13 cellular contexts compared by ENCODE assay signal in the genomic region with DNA sequence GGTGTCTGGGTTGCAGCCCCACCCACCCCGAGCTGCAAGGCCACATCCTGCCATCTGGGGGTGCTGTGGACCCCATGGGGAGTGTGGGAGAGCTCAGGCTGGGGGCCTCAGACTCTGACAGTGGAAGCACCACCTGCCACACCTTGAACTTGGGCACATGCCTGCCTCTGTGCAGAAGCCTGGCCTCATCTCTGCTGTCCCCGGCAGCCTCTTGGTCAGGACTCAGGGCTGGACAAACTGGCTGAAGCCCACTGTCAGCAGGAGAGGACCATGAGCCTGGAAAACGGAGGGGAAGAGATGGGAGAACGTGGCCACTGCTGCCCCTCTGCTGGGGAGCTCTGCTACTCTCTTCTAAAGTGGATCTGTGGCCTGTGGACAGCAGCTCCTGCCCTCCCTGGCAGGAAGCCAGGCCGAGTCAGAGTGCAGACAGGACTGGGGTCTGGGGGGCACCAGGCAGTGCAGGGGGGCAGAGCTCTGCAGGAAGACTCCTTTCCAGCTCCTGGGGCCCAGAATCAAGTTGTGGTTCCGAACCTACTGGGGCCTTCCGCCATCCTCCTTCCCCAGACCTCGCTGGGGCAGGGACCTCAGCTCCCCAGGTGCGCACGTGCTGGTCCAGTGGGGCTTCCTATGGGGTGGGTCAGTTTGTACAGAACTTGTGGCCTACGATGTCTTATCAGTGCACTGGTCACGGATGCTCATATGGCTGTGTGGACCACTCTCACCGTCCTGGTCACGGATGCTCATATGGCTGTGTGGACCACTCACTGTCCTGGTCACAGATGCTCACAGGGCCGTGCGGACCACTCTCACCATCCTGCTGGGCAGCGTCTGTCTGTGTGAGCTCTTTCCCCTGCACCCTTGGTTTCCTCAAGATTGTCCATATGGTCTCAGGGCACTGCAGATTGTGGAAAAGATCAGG.
DNase-seq lines count a peak whose midpoint lies in the region; ATAC-seq and TF ChIP-seq lines count a peak whose summit lies in the region.
"Had no signal": no experiment of that assay in that cellular context is flagged by ENCODE, and none has a peak within 500 bp of the region (broad histone marks: within the 10 kb centered on the region; RNA-seq: fewer than 3 reads in every experiment).

No MANE protein-coding gene starts in this region.

- H3K27me3 ChIP-seq in SK-N-SH (ENCODE audit: insufficient read depth) (no peaks in the 10 kb centered on the region), brain microvascular endothelial cell (replicated peaks) (no peaks in the 10 kb centered on the region)

- H3K9ac ChIP-seq in SK-N-SH, result no peak overlapping the region
- H3K9ac ChIP-seq: KMS-11 had no signal

- H3K27ac Mint-ChIP-seq in osteocyte (ENCODE audit: unreplicated experiment), result no peak overlapping the region

- CTCF ChIA-PET in SK-N-SH (lab: Yijun Ruan, JAX), result no interaction called here

- H3K36me3 Mint-ChIP-seq in osteocyte (ENCODE audit: unreplicated experiment), result no peaks in the 10 kb centered on the region

- no peaks in the 10 kb centered on the region for H3K9me3 ChIP-seq in SK-N-SH

- ATAC-seq in SK-N-SH treated with all-trans-retinoic acid at 6 μM for 48 hours (peak; percentile 55; the same call in 2 of the 3 replicates), HG02798 (IDR thresholded peaks at IDR 0.05; ENCODE audit: poor library complexity, unreplicated experiment) (no peak)

- H3K4me1 Mint-ChIP-seq in osteocyte (ENCODE audit: unreplicated experiment), result peaks cover 12% of the 10 kb centered on the region

- WGBS in SK-N-SH (ENCODE audit: low lambda C conversion rate), result 84% methylated on average over 7 of the region's 17 CpGs

- TF ChIP-seq RAD21 in SK-N-SH (IDR thresholded peaks at IDR 0.05; ENCODE audit: low read length), result no peak

- no peak overlapping the region for H3K4me3 Mint-ChIP-seq in osteocyte (ENCODE audit: unreplicated experiment)

- POLR2A ChIA-PET in SK-N-SH (lab: Yijun Ruan, JAX), result no interaction called here

- H3K9me3 Mint-ChIP-seq in osteocyte (ENCODE audit: unreplicated experiment), result no peaks in the 10 kb centered on the region

- no peaks in the 10 kb centered on the region for H3F3A ChIP-seq in SK-N-SH (replicated peaks; ENCODE audit: insufficient read depth)

- H3K79me2 ChIP-seq in SK-N-SH (ENCODE audit: insufficient read depth), result no peaks in the 10 kb centered on the region

- H3K4me3 ChIP-seq in SK-N-SH (ENCODE audit: low read depth in 2 of 2, low read length in 1 of 2) (no peak overlapping the region), GM12875 (ENCODE audit: low read depth, low read length) (no peak overlapping the region), brain microvascular endothelial cell (ENCODE audit: low read depth, low read length) (no peak overlapping the region)

- in situ Hi-C loops in brain microvascular endothelial cell (cut with HindIII; ENCODE audit: low pct_ligation_motif_present, low sequenced_read_pairs), result no loop called here

- no peaks in the 10 kb centered on the region for H3K9me2 ChIP-seq in SK-N-SH

- DNase-seq in SK-N-SH (no peak), brain microvascular endothelial cell (no peak), osteocyte (ENCODE audit: extremely low spot score, unreplicated experiment) (peak; percentile 78), GM03348 (ENCODE audit: low spot score) (no peak), NCI-H524 treated with DMSO at 0.1 percent for 48 hours (lab: John Stamatoyannopoulos, UW) (no peak)
- DNase-seq: effector memory CD4-positive, alpha-beta T cell; NCI-H2171 had no signal

- no peak for TF ChIP-seq EP300 in SK-N-SH (IDR thresholded peaks at IDR 0.05; ENCODE audit: borderline replicate concordance in 1 of 2, low read depth in 1 of 2, low read length in 1 of 2)

- TF ChIP-seq CTCF in SK-N-SH (IDR thresholded peaks at IDR 0.05), result no peak; the same call in 1 of the 2 replicates
- TF ChIP-seq CTCF in GM12875 (IDR thresholded peaks at IDR 0.05; ENCODE audit: borderline replicate concordance, insufficient read depth, low read depth, low read length), result peak; percentile 37; the same call in 1 of the 2 replicates
- peak; percentile 51 for TF ChIP-seq CTCF in brain microvascular endothelial cell (IDR thresholded peaks at IDR 0.05; ENCODE audit: low read depth, low read length, missing control alignments)
- TF ChIP-seq CTCF in osteocyte (IDR thresholded peaks at IDR 0.05), result peak; percentile 14

- no peak overlapping the region for H3K4me2 ChIP-seq in SK-N-SH
- H3K4me2 ChIP-seq: KMS-11 had no signal

- no peak overlapping the region for H2AFZ ChIP-seq in SK-N-SH (ENCODE audit: low read depth)

- no peaks in the 10 kb centered on the region for H3K36me3 ChIP-seq in SK-N-SH (replicated peaks in 1 of 2; ENCODE audit: control insufficient read depth in 1 of 2, insufficient read depth in 2 of 2, low read length in 1 of 2)
- no peaks in the 10 kb centered on the region for H3K36me3 ChIP-seq in brain microvascular endothelial cell (replicated peaks)

- peaks cover 5% of the 10 kb centered on the region for H3K27me3 Mint-ChIP-seq in osteocyte (ENCODE audit: unreplicated experiment)

- H4K20me1 ChIP-seq in SK-N-SH (ENCODE audit: insufficient read depth), result no peaks in the 10 kb centered on the region

- peaks cover 0 to 38% of the 10 kb centered on the region in 2 experiments; a peak in 1 of 4 replicates for H3K4me1 ChIP-seq in SK-N-SH (ENCODE audit: control insufficient read depth in 1 of 2, insufficient read depth in 2 of 2, low read depth in 1 of 2, low read length in 1 of 2)

- H3K27ac ChIP-seq in SK-N-SH (ENCODE audit: low read depth in 2 of 2, low read length in 1 of 2) (peak overlapping the region in 1 of 2 experiments; percentile 34; a peak in 1 of 4 replicates), brain microvascular endothelial cell (no peak overlapping the region)
- H3K27ac ChIP-seq: 22Rv1, KMS-11, VCaP had no signal

TF ChIP-seq in SK-N-SH treated with all-trans-retinoic acid at 6 μM for 48 hours, 23 proteins besides CTCF, POLR2A, EP300 and RAD21:
- TF ChIP-seq ZFP30 (CRISPR knock-in tag; IDR thresholded peaks at IDR 0.05) (no peak), TCF4 (CRISPR knock-in tag; IDR thresholded peaks at IDR 0.05; ENCODE audit: borderline replicate concordance) (no peak)

TF ChIP-seq in SK-N-SH, 30 proteins besides CTCF, POLR2A, EP300 and RAD21:
- TF ChIP-seq FOXM1 (IDR thresholded peaks at IDR 0.05; ENCODE audit: low read depth) (no peak), YY1 (IDR thresholded peaks at IDR 0.05; ENCODE audit: low read depth) (no peak), MEF2A (IDR thresholded peaks at IDR 0.05; ENCODE audit: borderline replicate concordance, low read depth) (no peak), NFIC (IDR thresholded peaks at IDR 0.05; ENCODE audit: borderline replicate concordance) (no peak), SIN3A (IDR thresholded peaks at IDR 0.05; ENCODE audit: borderline replicate concordance, low read depth, low read length) (no peak), GATA2 (CRISPR knock-in tag; IDR thresholded peaks at IDR 0.05) (no peak), JUND (IDR thresholded peaks at IDR 0.05) (no peak), ZBTB33 (IDR thresholded peaks at IDR 0.05; ENCODE audit: borderline replicate concordance, low read depth) (no peak), RXRA (IDR thresholded peaks at IDR 0.05; ENCODE audit: borderline replicate concordance, low read depth) (no peak)
- TF ChIP-seq, protein P1, sequence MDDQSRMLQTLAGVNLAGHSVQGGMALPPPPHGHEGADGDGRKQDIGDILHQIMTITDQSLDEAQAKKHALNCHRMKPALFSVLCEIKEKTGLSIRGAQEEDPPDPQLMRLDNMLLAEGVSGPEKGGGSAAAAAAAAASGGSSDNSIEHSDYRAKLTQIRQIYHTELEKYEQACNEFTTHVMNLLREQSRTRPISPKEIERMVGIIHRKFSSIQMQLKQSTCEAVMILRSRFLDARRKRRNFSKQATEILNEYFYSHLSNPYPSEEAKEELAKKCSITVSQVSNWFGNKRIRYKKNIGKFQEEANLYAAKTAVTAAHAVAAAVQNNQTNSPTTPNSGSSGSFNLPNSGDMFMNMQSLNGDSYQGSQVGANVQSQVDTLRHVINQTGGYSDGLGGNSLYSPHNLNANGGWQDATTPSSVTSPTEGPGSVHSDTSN (IDR thresholded peaks at IDR 0.05), result no peak
